In the genomic region with DNA sequence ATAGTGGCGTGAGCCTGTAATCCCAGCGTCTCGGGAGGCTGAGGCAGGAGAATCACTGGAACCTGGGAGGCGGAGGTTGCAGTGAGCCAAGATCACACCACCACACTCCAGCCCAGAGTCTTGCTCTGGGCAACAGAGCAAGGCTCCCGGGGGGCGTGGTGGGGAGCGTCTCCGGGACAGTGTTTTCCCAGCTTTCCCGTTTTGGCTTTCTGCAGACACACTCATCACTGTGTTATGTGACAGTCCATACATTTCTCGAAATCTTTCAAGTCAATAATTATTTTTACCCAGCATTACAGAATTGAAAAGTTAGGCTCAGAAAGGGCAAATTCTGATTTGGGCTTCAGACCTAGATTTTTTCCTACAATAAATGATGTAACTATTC, we compare ENCODE assay signal across 8 cellular contexts. TPM values are rescaled to one million over a fixed set of nuclear protein-coding genes. Genes with fewer than 3 reads are reported as not detected.
DNase-seq lines count a peak whose midpoint lies in the region; ATAC-seq and TF ChIP-seq lines count a peak whose summit lies in the region.

No MANE protein-coding gene starts in this region.

- TF ChIP-seq CTCF in astrocyte of the spinal cord (IDR thresholded peaks at IDR 0.05; ENCODE audit: low read depth, low read length), result no peak
- no peak for TF ChIP-seq CTCF in right lobe of liver (IDR thresholded peaks at IDR 0.05)
- TF ChIP-seq CTCF in transverse colon (IDR thresholded peaks at IDR 0.05), result no peak

- no peaks in the 10 kb centered on the region for H3K27me3 Mint-ChIP-seq in activated T-cell treated with anti-CD3 and anti-CD28 coated beads, Interleukin-2, amount 50 U/mL, for 4 hours (ENCODE audit: low read depth)

- in situ Hi-C loops in astrocyte of the spinal cord (cut with HindIII; ENCODE audit: low sequenced_read_pairs) (no loop called here), transverse colon (cut with MboI; ENCODE audit: low pct_ligation_motif_present in 1 of 4, low pct_unique_long_range_greater_than_20kb in 1 of 4, low sequenced_read_pairs in 3 of 4) (no loop called here)

- H3K4me3 ChIP-seq in astrocyte of the spinal cord (ENCODE audit: low read depth, low read length) (peak overlapping the region; percentile 60), right lobe of liver (no peak overlapping the region), transverse colon (peak overlapping the region in 2 of 4 donors; percentile 45 to 52)

- H3K4me3 Mint-ChIP-seq in activated T-cell treated with anti-CD3 and anti-CD28 coated beads, Interleukin-2, amount 50 U/mL, for 4 hours, result peak overlapping the region; percentile 90

- H3K36me3 Mint-ChIP-seq in activated T-cell treated with anti-CD3 and anti-CD28 coated beads, Interleukin-2, amount 50 U/mL, for 4 hours (ENCODE audit: insufficient read depth), result no peaks in the 10 kb centered on the region

- no peak for ATAC-seq in activated T-cell treated with anti-CD3 and anti-CD28 coated beads, Interleukin-2, amount 50 U/mL, for 4 hours
- no peak for ATAC-seq in right lobe of liver
- ATAC-seq in HG02571 (IDR thresholded peaks at IDR 0.05; ENCODE audit: unreplicated experiment), result no peak

- peak overlapping the region in 1 of 3 donors; percentile 56 for H3K27ac ChIP-seq in right lobe of liver
- peak overlapping the region; percentile 81 to 84 (median 83) for H3K27ac ChIP-seq in transverse colon

- peaks cover 28% of the 10 kb centered on the region for H3K4me1 Mint-ChIP-seq in activated T-cell treated with anti-CD3 and anti-CD28 coated beads, Interleukin-2, amount 50 U/mL, for 4 hours (ENCODE audit: low read depth)

- TF ChIP-seq EP300 in transverse colon (IDR thresholded peaks at IDR 0.05; ENCODE audit: low read depth), result no peak

- no peaks in the 10 kb centered on the region for H3K9me3 Mint-ChIP-seq in activated T-cell treated with anti-CD3 and anti-CD28 coated beads, Interleukin-2, amount 50 U/mL, for 4 hours

- no peak for TF ChIP-seq POLR2A in right lobe of liver (IDR thresholded peaks at IDR 0.05)
- no peak for TF ChIP-seq POLR2A in transverse colon (IDR thresholded peaks at IDR 0.05)

- intact Hi-C loops in right lobe of liver (cut with DNase I), result no loop called here
- intact Hi-C loops in transverse colon (cut with DNase I; ENCODE audit: low total_unique reads), result no loop called here

- DNase-seq in activated T-cell treated with anti-CD3 and anti-CD28 coated beads, Interleukin-2, amount 50 U/mL, for 4 hours, result no peak
- no peak for DNase-seq in activated T-cell treated with anti-CD3 and anti-CD28 coated beads for 4 hours
- peak; percentile 44 for DNase-seq in astrocyte of the spinal cord (ENCODE audit: low read depth, low spot score)
- DNase-seq in right lobe of liver, result peak in 2 of 3 donors; percentile 33 to 34
- no peak for DNase-seq in transverse colon
- DNase-seq in NCI-H2107 treated with DMSO at 0.1 percent for 48 hours (lab: John Stamatoyannopoulos, UW; ENCODE audit: unreplicated experiment), result no peak
- no peak for DNase-seq in NCI-H1436 treated with DMSO at 0.1 percent for 48 hours (lab: John Stamatoyannopoulos, UW)

- WGBS in right lobe of liver (ENCODE audit: insufficient coverage, low coverage, low lambda C conversion rate, missing lambda C conversion rate), result 80% methylated on average over 10 of the region's 10 CpGs
- 74% methylated on average over 10 of the region's 10 CpGs; no CpG with 5 or more reads in 1 of the 2 donors for WGBS in transverse colon (ENCODE audit: low coverage in 1 of 2), 2 donors

- H3K4me1 ChIP-seq in right lobe of liver (peaks cover 0 to 8% (median 0%) of the 10 kb centered on the region in 4 donors), transverse colon (peaks cover 5 to 23% (median 8%) of the 10 kb centered on the region in 4 donors)

- no peaks in the 10 kb centered on the region for H3K27me3 ChIP-seq in right lobe of liver
- H3K27me3 ChIP-seq in transverse colon, result no peaks in the 10 kb centered on the region

- H3K36me3 ChIP-seq in right lobe of liver (no peaks in the 10 kb centered on the region), transverse colon (no peaks in the 10 kb centered on the region)

- no peaks in the 10 kb centered on the region for H3K9me3 ChIP-seq in right lobe of liver
- no peaks in the 10 kb centered on the region for H3K9me3 ChIP-seq in transverse colon

RNA-seq across cellular contexts. Expression of gene NEAT1, which starts 31.7 kb away (rescaled TPM):
- 100 to 1,000 TPM in 2 of 3 donors, 10 to 100 TPM in 1; 95.5 to 136 (median 123) TPM for total RNA-seq in activated T-cell treated with anti-CD3 and anti-CD28 coated beads, Interleukin-2, amount 50 U/mL, for 4 hours
- total RNA-seq in right lobe of liver, result 1,000 to 10,000 TPM in 2 of 6 experiments, 100 to 1,000 TPM in 4; 202 to 1,225 (median 767) TPM
- total RNA-seq in transverse colon, result 100 to 1,000 TPM; 370 to 782 (median 680) TPM

RNA-seq across cellular contexts. Expression of gene MALAT1, which starts 44.5 kb away (rescaled TPM):
- 1,000 to 10,000 TPM; 3,100 to 4,455 (median 3,753) TPM for total RNA-seq in activated T-cell treated with anti-CD3 and anti-CD28 coated beads, Interleukin-2, amount 50 U/mL, for 4 hours
- total RNA-seq in right lobe of liver (1,000 to 10,000 TPM; 2,716 to 5,163 (median 3,933) TPM), transverse colon (over 10,000 TPM; 17,948 to 48,028 (median 23,406) TPM)

Comparison
In these comparisons a context has a peak if more than half of its experiments do, and no peak if none do; other contexts are left out.
1. DNase-seq: peak in astrocyte of the spinal cord (single experiment) and right lobe of liver (2 of 3); none in activated T-cell treated with anti-CD3 and anti-CD28 coated beads, Interleukin-2, amount 50 U/mL, for 4 hours (single experiment), activated T-cell treated with anti-CD3 and anti-CD28 coated beads for 4 hours (single experiment), transverse colon (single experiment), NCI-H2107 treated with DMSO at 0.1 percent for 48 hours (single experiment) and NCI-H1436 treated with DMSO at 0.1 percent for 48 hours (single experiment).